Comparison of ENCODE assay signal across 5 cellular contexts in the genomic region with DNA sequence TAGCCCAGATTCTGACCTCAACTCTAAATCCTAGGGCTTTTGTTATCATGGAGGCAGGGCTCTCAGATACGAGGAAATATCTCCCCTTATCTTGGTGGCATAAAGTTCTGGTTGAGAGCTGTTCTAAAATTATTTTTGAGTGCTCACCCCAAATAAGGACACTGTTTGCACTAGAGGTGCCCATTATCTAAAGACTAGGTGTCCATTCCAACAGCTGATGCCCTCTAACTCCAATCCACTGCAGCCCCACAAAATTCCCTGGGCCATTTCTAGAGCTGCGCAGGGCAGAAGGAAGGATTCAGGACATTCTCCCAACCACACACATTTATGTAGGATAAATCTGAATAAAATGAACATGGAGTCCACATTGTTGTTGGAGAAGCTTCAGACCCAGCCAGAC.
"Had no signal": no experiment of that assay in that cellular context is flagged by ENCODE, and none has a peak within 500 bp of the region (broad histone marks: within the 10 kb centered on the region; RNA-seq: fewer than 3 reads in every experiment).

No MANE protein-coding gene starts in this region.

- H3K4me3 ChIP-seq: GM23338 had no signal

- H3K27ac ChIP-seq: HL-60 had no signal

- DNase-seq: H9, HCEC 1CT had no signal

- H3K4me2 ChIP-seq: GM23338 had no signal

- H2AFZ ChIP-seq: GM23338 had no signal

- ATAC-seq: GM23338, HepG2 had no signal
